In genomic region chr4:88960576-88960975, GRCh38 we compare ENCODE assay signal across 19 cellular contexts.
DNase-seq lines count a peak whose midpoint lies in the region; ATAC-seq, FAIRE-seq and TF ChIP-seq lines count a peak whose summit lies in the region.
"Had no signal": no experiment of that assay in that cellular context is flagged by ENCODE, and none has a peak within 500 bp of the region (broad histone marks: within the 10 kb centered on the region; RNA-seq: fewer than 3 reads in every experiment).

No MANE protein-coding gene starts in this region.

- H3K9me2 ChIP-seq in PC-3 (replicated peaks; ENCODE audit: low read length), result no peaks in the 10 kb centered on the region

- TF ChIP-seq EP300 in HepG2 (IDR thresholded peaks at IDR 0.05; ENCODE audit: low read depth in 2 of 2, low read length in 2 of 2) (no peak), HepG2 (CRISPR knock-in tag; IDR thresholded peaks at IDR 0.05; ENCODE audit: borderline replicate concordance) (no peak)

- no peak overlapping the region for H3K4me3 Mint-ChIP-seq in effector memory CD8-positive, alpha-beta T cell
- H3K4me3 Mint-ChIP-seq: activated naive CD8-positive, alpha-beta T cell treated with anti-CD3 and anti-CD28 coated beads, Interleukin-2, amount 50 U/mL, for 24 hours; activated T-cell treated with anti-CD3 and anti-CD28 coated beads, Interleukin-2, amount 50 U/mL, for 24 hours; central memory CD8-positive, alpha-beta T cell; T-helper 2 cell treated with Interferon-gamma antibody and Interleukin-4, amounts not matched to agents 5 μg/mL and 100 μg/mL, for 36 hours had no signal

- peaks cover 0 to 3% (median 0%) of the 10 kb centered on the region in 4 donors for H3K4me1 ChIP-seq in right lobe of liver
- H3K4me1 ChIP-seq in HepG2 (ENCODE audit: insufficient read depth, low read length), result no peaks in the 10 kb centered on the region
- peaks cover 36% of the 10 kb centered on the region for H3K4me1 ChIP-seq in PC-3 (ENCODE audit: insufficient read depth, low read length)
- H3K4me1 ChIP-seq in ascending aorta, result no peaks in the 10 kb centered on the region

- H3F3A ChIP-seq in PC-3 (ENCODE audit: low read length, unreplicated experiment), result peaks cover 6% of the 10 kb centered on the region

- CTCF ChIA-PET in HepG2 (lab: Yijun Ruan, JAX; ENCODE audit: low intra/inter-chr PET ratio, low total read pairs), result no interaction called here
- CTCF ChIA-PET in PC-3 (lab: Charles Lee), result no interaction called here

- TF ChIP-seq CTCF in right lobe of liver (IDR thresholded peaks at IDR 0.05) (no peak), HepG2 (CRISPR knock-in tag; IDR thresholded peaks at IDR 0.05) (no peak), PC-3 (conservative IDR thresholded peaks at IDR 0.05; ENCODE audit: low read depth, low read length) (no peak), fibroblast of pulmonary artery (IDR thresholded peaks at IDR 0.05; ENCODE audit: low read length, missing control alignments) (no peak), ascending aorta (IDR thresholded peaks at IDR 0.05) (no peak)

- no peaks in the 10 kb centered on the region for H3K9me3 Mint-ChIP-seq in effector memory CD8-positive, alpha-beta T cell
- H3K9me3 Mint-ChIP-seq: activated naive CD8-positive, alpha-beta T cell treated with anti-CD3 and anti-CD28 coated beads, Interleukin-2, amount 50 U/mL, for 24 hours; activated T-cell treated with anti-CD3 and anti-CD28 coated beads, Interleukin-2, amount 50 U/mL, for 24 hours; central memory CD8-positive, alpha-beta T cell; T-helper 2 cell treated with Interferon-gamma antibody and Interleukin-4, amounts not matched to agents 5 μg/mL and 100 μg/mL, for 36 hours had no signal

- H3K4me3 ChIP-seq in right lobe of liver (no peak overlapping the region), HepG2 (replicated peaks in 1 of 3; ENCODE audit: insufficient read depth in 1 of 3, low read depth in 2 of 3, low read length in 3 of 3) (no peak overlapping the region), PC-3 (ENCODE audit: low read length) (no peak overlapping the region), fibroblast of pulmonary artery (replicated peaks; ENCODE audit: low read depth, low read length) (no peak overlapping the region), ascending aorta (no peak overlapping the region)

- H3K36me3 Mint-ChIP-seq in effector memory CD8-positive, alpha-beta T cell (ENCODE audit: insufficient read depth), result no peaks in the 10 kb centered on the region

- H4K20me1 ChIP-seq in HepG2 (ENCODE audit: insufficient read depth, low read length), result no peaks in the 10 kb centered on the region
- no peaks in the 10 kb centered on the region for H4K20me1 ChIP-seq in PC-3 (ENCODE audit: low read length)

- no peaks in the 10 kb centered on the region for H3K36me3 ChIP-seq in right lobe of liver
- no peaks in the 10 kb centered on the region for H3K36me3 ChIP-seq in HepG2 (replicated peaks in 1 of 2; ENCODE audit: control insufficient read depth in 1 of 2, insufficient read depth in 2 of 2, low read length in 2 of 2)
- H3K36me3 ChIP-seq in PC-3 (ENCODE audit: low read depth, low read length), result no peaks in the 10 kb centered on the region
- peaks cover 0 to 4% of the 10 kb centered on the region in 2 donors for H3K36me3 ChIP-seq in ascending aorta

- no peaks in the 10 kb centered on the region for H3K4me1 Mint-ChIP-seq in effector memory CD8-positive, alpha-beta T cell (ENCODE audit: low read depth in 2 of 2)
- H3K4me1 Mint-ChIP-seq: activated naive CD8-positive, alpha-beta T cell treated with anti-CD3 and anti-CD28 coated beads, Interleukin-2, amount 50 U/mL, for 24 hours; central memory CD8-positive, alpha-beta T cell had no signal

- intact Hi-C loops in right lobe of liver (cut with DNase I) (no loop called here), HepG2 (cut with micrococcal nuclease; ENCODE audit: unreplicated experiment) (no loop called here), PC-3 (cut with micrococcal nuclease) (loop anchor here (2.0 to 10.0 kb wide), 3 partner anchors 42 to 256 kb away; no protein-coding TSS in a partner anchor), ascending aorta (cut with DNase I) (no loop called here)

- peak overlapping the region in 2 of 3 donors; percentile 6 to 38 for H3K27ac ChIP-seq in right lobe of liver
- no peak overlapping the region for H3K27ac ChIP-seq in HepG2 (ENCODE audit: extremely low read length, insufficient read depth, low read length)
- H3K27ac ChIP-seq in PC-3 (ENCODE audit: low read length), result peak overlapping the region; percentile 14
- peak overlapping the region in 1 of 2 donors; percentile 53 for H3K27ac ChIP-seq in ascending aorta
- H3K27ac ChIP-seq: foreskin keratinocyte, KMS-11 had no signal

- H3K4me2 ChIP-seq in HepG2 (ENCODE audit: low read depth, low read length) (no peak overlapping the region), PC-3 (ENCODE audit: low read length) (no peak overlapping the region)
- H3K4me2 ChIP-seq: KMS-11 had no signal

- FAIRE-seq in HepG2 (lab: Jason Lieb, UNC), result no peak

- H2AFZ ChIP-seq in HepG2 (ENCODE audit: low read length), result no peak overlapping the region
- no peak overlapping the region for H2AFZ ChIP-seq in PC-3 (ENCODE audit: low read length)

- H3K27me3 ChIP-seq in right lobe of liver, result no peaks in the 10 kb centered on the region
- no peaks in the 10 kb centered on the region; a peak in 2 of 5 replicates for H3K27me3 ChIP-seq in HepG2 (ENCODE audit: control insufficient read depth in 1 of 2, insufficient read depth in 2 of 2, low read length in 2 of 2)
- no peaks in the 10 kb centered on the region for H3K27me3 ChIP-seq in PC-3 (ENCODE audit: low read length)
- no peaks in the 10 kb centered on the region for H3K27me3 ChIP-seq in ascending aorta
- H3K27me3 ChIP-seq: foreskin keratinocyte had no signal

- H3K27ac Mint-ChIP-seq in effector memory CD8-positive, alpha-beta T cell, result no peak overlapping the region
- H3K27ac Mint-ChIP-seq: activated naive CD8-positive, alpha-beta T cell treated with anti-CD3 and anti-CD28 coated beads, Interleukin-2, amount 50 U/mL, for 24 hours; activated T-cell treated with anti-CD3 and anti-CD28 coated beads, Interleukin-2, amount 50 U/mL, for 24 hours; T-helper 2 cell treated with Interferon-gamma antibody and Interleukin-4, amounts not matched to agents 5 μg/mL and 100 μg/mL, for 36 hours had no signal

- ATAC-seq in right lobe of liver (peak in 3 of 4 donors; percentile 26 to 60 (median 54)), HepG2 (no peak), PC-3 (no peak), GM21423 (IDR thresholded peaks at IDR 0.05; ENCODE audit: unreplicated experiment) (no peak)
- no peak for ATAC-seq in effector memory CD8-positive, alpha-beta T cell (replicated peaks)
- ATAC-seq: activated naive CD8-positive, alpha-beta T cell treated with anti-CD3 and anti-CD28 coated beads, Interleukin-2, amount 50 U/mL, for 24 hours; foreskin keratinocyte had no signal

- POLR2A ChIA-PET in HepG2 (lab: Yijun Ruan, JAX) (no interaction called here), PC-3 (lab: Charles Lee; ENCODE audit: unreplicated experiment) (no interaction called here)

- no peak for DNase-seq in right lobe of liver
- DNase-seq in HepG2 (ENCODE audit: low spot score), result no peak
- DNase-seq in PC-3, result no peak
- DNase-seq in fibroblast of pulmonary artery (ENCODE audit: low read depth), result peak; percentile 47
- no peak for DNase-seq in effector memory CD8-positive, alpha-beta T cell
- no peak for DNase-seq in ascending aorta (ENCODE audit: low spot score in 2 of 2)
- no peak for DNase-seq in islet precursor cell
- DNase-seq: activated CD4-positive, alpha-beta T cell treated with anti-CD3 and anti-CD28 coated beads, Interleukin-2, amount 50 U/mL, for 1 hour; activated naive CD8-positive, alpha-beta T cell treated with anti-CD3 and anti-CD28 coated beads, Interleukin-2, amount 50 U/mL, for 24 hours; activated T-cell treated with anti-CD3 and anti-CD28 coated beads, Interleukin-2, amount 50 U/mL, for 24 hours; COR-L47; EL; foreskin keratinocyte; mammary epithelial cell; NCI-H2227 treated with DMSO at 0.1 percent for 48 hours had no signal

- 56% methylated on average over 1 of the region's 1 CpG for WGBS in right lobe of liver (ENCODE audit: insufficient coverage, low coverage, low lambda C conversion rate, missing lambda C conversion rate)
- WGBS in HepG2 (ENCODE audit: low lambda C conversion rate), result 45% methylated on average over 1 of the region's 1 CpG

- H3K27me3 Mint-ChIP-seq in effector memory CD8-positive, alpha-beta T cell, result peaks cover 6 to 18% of the 10 kb centered on the region in 2 donors

- H3K9ac ChIP-seq in HepG2 (ENCODE audit: insufficient read depth, low read depth, low read length) (no peak overlapping the region), PC-3 (ENCODE audit: low read length) (0 out of 2 replicates have a peak overlapping the region, but pooled peaks have one; percentile 8)
- H3K9ac ChIP-seq: KMS-11 had no signal

- H3K9me3 ChIP-seq in right lobe of liver, result no peaks in the 10 kb centered on the region
- H3K9me3 ChIP-seq in HepG2 (ENCODE audit: low read length), result no peaks in the 10 kb centered on the region
- H3K9me3 ChIP-seq in PC-3 (ENCODE audit: low read length), result no peaks in the 10 kb centered on the region
- H3K9me3 ChIP-seq in ascending aorta, result no peaks in the 10 kb centered on the region

- in situ Hi-C loops in HepG2 (cut with HindIII; ENCODE audit: extremely low pct_ligation_motif_present, low pct_unique_long_range_greater_than_20kb), result no loop called here

- H3K79me2 ChIP-seq in HepG2 (ENCODE audit: insufficient read depth, low read length), result no peaks in the 10 kb centered on the region
- no peaks in the 10 kb centered on the region for H3K79me2 ChIP-seq in PC-3 (ENCODE audit: low read length)

- no TSS peak for BruUV-seq in HepG2 (replicated peaks; lab: Mats Ljungman, UMichigan)
- no TSS peak for BruUV-seq in PC-3 (replicated peaks; lab: Mats Ljungman, UMichigan)

- TF ChIP-seq RAD21 in HepG2 (CRISPR knock-in tag; IDR thresholded peaks at IDR 0.05), result no peak

- TF ChIP-seq POLR2A in right lobe of liver (IDR thresholded peaks at IDR 0.05) (no peak), HepG2 (IDR thresholded peaks at IDR 0.05; ENCODE audit: insufficient read depth in 1 of 2, low read depth in 2 of 2, low read length in 2 of 2) (no peak)

TF ChIP-seq in HepG2, 621 proteins besides CTCF, POLR2A, EP300 and RAD21:
- no peak for TF ChIP-seq BCL6 (CRISPR knock-in tag; IDR thresholded peaks at IDR 0.05)

Comparison
In these comparisons a context has a peak if more than half of its experiments do, and no peak if none do; other contexts are left out.
1. ATAC-seq: peak in right lobe of liver (3 of 4); none in HepG2 (single experiment), PC-3 (single experiment), GM21423 (single experiment) and effector memory CD8-positive, alpha-beta T cell (single experiment).